14 cellular contexts compared by ENCODE assay signal in genomic region chr17:41975099-41976083, GRCh38. TPM values are rescaled to one million over a fixed set of nuclear protein-coding genes. Genes with fewer than 3 reads are reported as not detected.
DNase-seq lines count a peak whose midpoint lies in the region; ATAC-seq and TF ChIP-seq lines count a peak whose summit lies in the region.
"Had no signal": no experiment of that assay in that cellular context is flagged by ENCODE, and none has a peak within 500 bp of the region (broad histone marks: within the 10 kb centered on the region; RNA-seq: fewer than 3 reads in every experiment).

No MANE protein-coding gene starts in this region.

- no peak overlapping the region for H3K9ac ChIP-seq in BLaER1

- in situ Hi-C loops in gastrocnemius medialis (cut with MboI; ENCODE audit: low sequenced_read_pairs in 4 of 4): no loop called here

- H3K27me3 ChIP-seq in BLaER1 (no peaks in the 10 kb centered on the region; the same call in 1 of the 2 replicates), gastrocnemius medialis (no peaks in the 10 kb centered on the region), ovary (no peaks in the 10 kb centered on the region)
- H3K27me3 ChIP-seq: SJSA1 had no signal

- H3K27ac ChIP-seq in BLaER1 (peak overlapping the region; percentile 31; the same call in 1 of the 2 replicates), VCaP (peak overlapping the region; percentile 86), gastrocnemius medialis (peak overlapping the region; percentile 9 to 85 (median 72)), ovary (peak overlapping the region in 1 of 2 donors; percentile 76)
- H3K27ac ChIP-seq: SJSA1 had no signal

- H3K4me3 ChIP-seq in BLaER1: no peak overlapping the region
- no peak overlapping the region for H3K4me3 ChIP-seq in fibroblast of the aortic adventitia (ENCODE audit: low read depth, low read length)
- H3K4me3 ChIP-seq in gastrocnemius medialis: no peak overlapping the region
- H3K4me3 ChIP-seq in ovary: no peak overlapping the region
- H3K4me3 ChIP-seq: SJSA1 had no signal

- TF ChIP-seq EP300 in ovary (IDR thresholded peaks at IDR 0.05): no peak

- no peak overlapping the region for H3K4me2 ChIP-seq in BLaER1

- peaks cover 98% of the 10 kb centered on the region for H3K36me3 ChIP-seq in BLaER1
- H3K36me3 ChIP-seq in gastrocnemius medialis: peaks cover 4 to 66% of the 10 kb centered on the region in 2 donors
- no peaks in the 10 kb centered on the region for H3K36me3 ChIP-seq in ovary

- ATAC-seq in gastrocnemius medialis (peak; percentile 10 to 31), HG03097 (IDR thresholded peaks at IDR 0.05; ENCODE audit: low FRiP score, unreplicated experiment) (no peak), HG02623 (IDR thresholded peaks at IDR 0.05; ENCODE audit: unreplicated experiment) (no peak)
- ATAC-seq: effector memory CD8-positive, alpha-beta T cell had no signal

- H3K9me3 ChIP-seq in BLaER1 (no peaks in the 10 kb centered on the region), gastrocnemius medialis (no peaks in the 10 kb centered on the region), ovary (no peaks in the 10 kb centered on the region)
- H3K9me3 ChIP-seq: SJSA1 had no signal

- intact Hi-C loops in gastrocnemius medialis (cut with DNase I; ENCODE audit: low total_unique reads) (no loop called here), ovary (cut with DNase I) (no loop called here)

- H4K20me1 ChIP-seq in BLaER1: peaks cover 74% of the 10 kb centered on the region

- H3K4me1 ChIP-seq in BLaER1 (peaks cover 55% of the 10 kb centered on the region), gastrocnemius medialis (peaks cover 23 to 35% of the 10 kb centered on the region in 2 donors), ovary (ENCODE audit: insufficient read depth) (peaks cover 6% of the 10 kb centered on the region)
- H3K4me1 ChIP-seq: SJSA1 had no signal

- peak; percentile 69 for DNase-seq in fibroblast of the aortic adventitia (ENCODE audit: low read depth)
- DNase-seq in gastrocnemius medialis: peak in 1 of 2 donors; percentile 37
- no peak for DNase-seq in NCI-H2029 (lab: John Stamatoyannopoulos, UW)
- no peak for DNase-seq in ovary
- DNase-seq: activated CD4-positive, alpha-beta T cell treated with anti-CD3 and anti-CD28 coated beads for 48 hours; activated naive CD4-positive, alpha-beta T cell; effector memory CD8-positive, alpha-beta T cell; H9; NCI-H526 treated with DMSO at 0.1 percent for 48 hours had no signal

- TF ChIP-seq POLR2A in gastrocnemius medialis (IDR thresholded peaks at IDR 0.05): no peak
- no peak for TF ChIP-seq POLR2A in ovary (IDR thresholded peaks at IDR 0.05)

- TF ChIP-seq CTCF in VCaP (conservative IDR thresholded peaks at IDR 0.05) (no peak), fibroblast of the aortic adventitia (IDR thresholded peaks at IDR 0.05; ENCODE audit: insufficient read depth, low read length) (no peak), gastrocnemius medialis (IDR thresholded peaks at IDR 0.05 in 4 of 5, conservative IDR thresholded peaks at IDR 0.05 in 1 of 5) (no peak), ovary (IDR thresholded peaks at IDR 0.05) (no peak)

- WGBS in ovary, 3 donors: 79 to 85% (median 81%) methylated on average over 9 of the region's 9 CpGs

RNA-seq across cellular contexts. Expression of gene CNP, which starts 8.8 kb away (rescaled TPM):
- total RNA-seq in fibroblast of the aortic adventitia (ENCODE audit: low replicate concordance) (64.3 and 84.2 TPM in 2 replicates), gastrocnemius medialis (10 to 100 TPM; 15.1 to 26.2 (median 20.4) TPM), ovary (10 to 100 TPM; 30.5 to 88.9 (median 77.5) TPM)
- polyA plus RNA-seq in ovary: 10 to 100 TPM; 30.7 to 47.0 TPM

RNA-seq across cellular contexts. Expression of gene DNAJC7, which starts 41.8 kb away (rescaled TPM):
- 58.0 and 131 TPM in 2 replicates for total RNA-seq in fibroblast of the aortic adventitia (ENCODE audit: low replicate concordance)
- 10 to 100 TPM; 64.4 to 78.9 (median 66.4) TPM for total RNA-seq in gastrocnemius medialis
- total RNA-seq in ovary: 10 to 100 TPM; 37.7 to 92.4 (median 70.1) TPM
- polyA plus RNA-seq in ovary: 100 to 1,000 TPM in 1 of 2 donors, 10 to 100 TPM in 1; 61.1 to 102 TPM

RNA-seq across cellular contexts. Expression of gene NKIRAS2, which starts 44.5 kb away (rescaled TPM):
- total RNA-seq in fibroblast of the aortic adventitia (ENCODE audit: low replicate concordance) (17.1 and 27.1 TPM in 2 replicates), gastrocnemius medialis (10 to 100 TPM; 48.8 to 77.0 (median 63.4) TPM), ovary (10 to 100 TPM; 11.8 to 27.6 (median 22.2) TPM)
- 10 to 100 TPM; 23.9 to 25.4 TPM for polyA plus RNA-seq in ovary

RNA-seq across cellular contexts. Expression of gene ODAD4, which starts 45.0 kb away (rescaled TPM):
- total RNA-seq in fibroblast of the aortic adventitia (ENCODE audit: low replicate concordance) (0.16 and 1.2 TPM in 2 replicates), gastrocnemius medialis (1 to 10 TPM in 1 of 4 donors, under 1 TPM in 2, not detected in 1; 0.13 to 1.3 (median 0.20) TPM), ovary (10 to 100 TPM in 1 of 7 donors, 1 to 10 TPM in 6; 1.1 to 11.0 (median 2.4) TPM)
- polyA plus RNA-seq in ovary: 1 to 10 TPM; 1.7 to 2.1 TPM
- total RNA-seq: SJSA1 had no signal

RNA-seq across cellular contexts. Expression of gene ACLY, which starts 56.6 kb away (rescaled TPM):
- 64.1 and 159 TPM in 2 replicates for total RNA-seq in fibroblast of the aortic adventitia (ENCODE audit: low replicate concordance)
- 10 to 100 TPM; 20.8 to 35.0 (median 30.7) TPM for total RNA-seq in gastrocnemius medialis
- total RNA-seq in ovary: 100 to 1,000 TPM in 1 of 7 donors, 10 to 100 TPM in 6; 23.6 to 119 (median 53.4) TPM
- 10 to 100 TPM; 26.9 to 69.4 TPM for polyA plus RNA-seq in ovary

Comparison
In these comparisons a context has a peak if more than half of its experiments do, and no peak if none do; other contexts are left out.
1. ATAC-seq: peak in gastrocnemius medialis (2 of 2); none in HG03097 (single experiment) and HG02623 (single experiment).